9 cellular contexts compared by ENCODE assay signal in genomic region chr9:129624947-129625346, GRCh38. TPM values are rescaled to one million over a fixed set of nuclear protein-coding genes. Genes with fewer than 3 reads are reported as not detected.
DNase-seq lines count a peak whose midpoint lies in the region; ATAC-seq and TF ChIP-seq lines count a peak whose summit lies in the region.
"Had no signal": no experiment of that assay in that cellular context is flagged by ENCODE, and none has a peak within 500 bp of the region (broad histone marks: within the 10 kb centered on the region; RNA-seq: fewer than 3 reads in every experiment).

No MANE protein-coding gene starts in this region.

- peaks cover 14% of the 10 kb centered on the region for H3K27me3 ChIP-seq in lower lobe of right lung (ENCODE audit: low read depth)

- ATAC-seq in lower lobe of right lung (peak in 1 of 2 donors; percentile 5), HG03135 (IDR thresholded peaks at IDR 0.05; ENCODE audit: unreplicated experiment) (no peak), GM19035 (IDR thresholded peaks at IDR 0.05; ENCODE audit: unreplicated experiment) (no peak), HG03442 (IDR thresholded peaks at IDR 0.05; ENCODE audit: unreplicated experiment) (no peak)

- DNase-seq in DMS53 (lab: John Stamatoyannopoulos, UW) (peak; percentile 67), Kasumi-1 (lab: John Stamatoyannopoulos, UW) (peak; percentile 81), lower lobe of right lung (no peak), NCI-H82 treated with DMSO at 0.1 percent for 48 hours (lab: John Stamatoyannopoulos, UW; ENCODE audit: unreplicated experiment) (no peak)
- peak; percentile 54 for DNase-seq in activated CD4-positive, alpha-beta memory T cell treated with anti-CD3 and anti-CD28 coated beads for 36 hours
- DNase-seq: NCI-H1092 had no signal

- H3K9me3 ChIP-seq in lower lobe of right lung, result no peaks in the 10 kb centered on the region

- no peaks in the 10 kb centered on the region for H3K36me3 ChIP-seq in lower lobe of right lung

- H3K4me1 ChIP-seq in lower lobe of right lung, result peaks cover 54% of the 10 kb centered on the region

- peak overlapping the region; percentile 87 for H3K27ac ChIP-seq in lower lobe of right lung

- TF ChIP-seq CTCF in lower lobe of right lung (IDR thresholded peaks at IDR 0.05), result no peak

- peaks cover 46% of the 10 kb centered on the region for H3K4me1 Mint-ChIP-seq in activated CD4-positive, alpha-beta memory T cell treated with anti-CD3 and anti-CD28 coated beads for 36 hours (ENCODE audit: low read depth)

- CTCF ChIA-PET in activated CD4-positive, alpha-beta memory T cell treated with anti-CD3 and anti-CD28 coated beads for 36 hours (lab: Charles Lee), result interaction anchor here (0.6 to 8.5 kb wide), 31 partner anchors 8 to 576 kb away, joined by 3 to 147 read pairs (median 5); partner anchors contain the start of genes ASB6, CRAT, IER5L and PTPA

- POLR2A ChIA-PET in activated CD4-positive, alpha-beta memory T cell treated with anti-CD3 and anti-CD28 coated beads for 36 hours (lab: Charles Lee), result interaction anchor here (0.8 to 1.6 kb wide), 8 partner anchors 11 to 490 kb away, joined by 3 to 6 read pairs (median 4); partner anchors contain the start of gene IER5L

- peak overlapping the region; percentile 73 for H3K4me3 Mint-ChIP-seq in activated CD4-positive, alpha-beta memory T cell treated with anti-CD3 and anti-CD28 coated beads for 36 hours

- H3K27me3 Mint-ChIP-seq in activated CD4-positive, alpha-beta memory T cell treated with anti-CD3 and anti-CD28 coated beads for 36 hours, result peaks cover 12% of the 10 kb centered on the region

- H3K27ac Mint-ChIP-seq in activated CD4-positive, alpha-beta memory T cell treated with anti-CD3 and anti-CD28 coated beads for 36 hours, result peak overlapping the region; percentile 82

- no peak overlapping the region for H3K4me3 ChIP-seq in lower lobe of right lung

- intact Hi-C loops in activated CD4-positive, alpha-beta memory T cell treated with anti-CD3 and anti-CD28 coated beads for 36 hours (cut with micrococcal nuclease), result loop anchor here (1.0 kb wide), 2 partner anchors 14 to 485 kb away; no protein-coding TSS in a partner anchor
- intact Hi-C loops in lower lobe of right lung (cut with DNase I), result no loop called here

- H3K36me3 Mint-ChIP-seq in activated CD4-positive, alpha-beta memory T cell treated with anti-CD3 and anti-CD28 coated beads for 36 hours, result peaks cover 14% of the 10 kb centered on the region

- no peaks in the 10 kb centered on the region for H3K9me3 Mint-ChIP-seq in activated CD4-positive, alpha-beta memory T cell treated with anti-CD3 and anti-CD28 coated beads for 36 hours

RNA-seq across cellular contexts. Expression of gene NTMT1, which starts 1.0 kb away (rescaled TPM):
- 10 to 100 TPM; 59.9 to 64.6 TPM for total RNA-seq in activated CD4-positive, alpha-beta memory T cell treated with anti-CD3 and anti-CD28 coated beads for 36 hours
- total RNA-seq in lower lobe of right lung, result 25.1 TPM

RNA-seq across cellular contexts. Expression of gene C9orf50, which starts 4.0 kb away (rescaled TPM):
- total RNA-seq in activated CD4-positive, alpha-beta memory T cell treated with anti-CD3 and anti-CD28 coated beads for 36 hours, result not detected
- total RNA-seq in lower lobe of right lung, result not detected

RNA-seq across cellular contexts. Expression of gene ASB6, which starts 17.0 kb away (rescaled TPM):
- total RNA-seq in activated CD4-positive, alpha-beta memory T cell treated with anti-CD3 and anti-CD28 coated beads for 36 hours, result 10 to 100 TPM; 14.1 to 15.7 TPM
- total RNA-seq in lower lobe of right lung, result 14.6 TPM

RNA-seq across cellular contexts. Expression of gene PRRX2, which starts 40.5 kb away (rescaled TPM):
- under 1 TPM; 0.58 to 0.86 TPM for total RNA-seq in activated CD4-positive, alpha-beta memory T cell treated with anti-CD3 and anti-CD28 coated beads for 36 hours
- total RNA-seq in lower lobe of right lung, result 2.5 TPM

Comparison
In these comparisons a context has a peak if more than half of its experiments do, and no peak if none do; other contexts are left out.
1. DNase-seq: peak in DMS53 (single experiment), Kasumi-1 (2 of 2) and activated CD4-positive, alpha-beta memory T cell treated with anti-CD3 and anti-CD28 coated beads for 36 hours (single experiment); none in lower lobe of right lung (single experiment) and NCI-H82 treated with DMSO at 0.1 percent for 48 hours (single experiment).